27 cellular contexts compared by ENCODE assay signal in genomic region chr9:81636280-81636653, GRCh38. TPM values are rescaled to one million over a fixed set of nuclear protein-coding genes. Genes with fewer than 3 reads are reported as not detected.
DNase-seq lines count a peak whose midpoint lies in the region; ATAC-seq lines count a peak whose summit lies in the region.
"Had no signal": no experiment of that assay in that cellular context is flagged by ENCODE, and none has a peak within 500 bp of the region (broad histone marks: within the 10 kb centered on the region; RNA-seq: fewer than 3 reads in every experiment).

No MANE protein-coding gene starts in this region.

- H2BK15ac ChIP-seq in mesenchymal stem cell (ENCODE audit: low read depth, poor library complexity, severe bottlenecking) = no peak overlapping the region

- peak overlapping the region; percentile 86 for H3K27ac ChIP-seq in GM23248
- H3K27ac ChIP-seq in SJSA1 = peak overlapping the region; percentile 55
- H3K27ac ChIP-seq in mesenchymal stem cell (ENCODE audit: low read length, poor library complexity, severe bottlenecking) = no peak overlapping the region
- H3K27ac ChIP-seq: C4-2B, cardiac muscle cell, sigmoid colon, thyroid gland had no signal

- H2AFZ ChIP-seq in GM23248 (no peak overlapping the region), mesenchymal stem cell (ENCODE audit: low read depth, low read length) (no peak overlapping the region)

- H2BK120ac ChIP-seq in mesenchymal stem cell (ENCODE audit: low read depth, low read length) = no peak overlapping the region

- peak overlapping the region; percentile 71 for H3K4me2 ChIP-seq in GM23248 (ENCODE audit: unreplicated experiment)
- no peak overlapping the region for H3K4me2 ChIP-seq in mesenchymal stem cell (ENCODE audit: low read length, poor library complexity, severe bottlenecking)

- H3K9me2 ChIP-seq in GM23248 (ENCODE audit: insufficient read depth) = no peaks in the 10 kb centered on the region

- H2BK12ac ChIP-seq in mesenchymal stem cell (ENCODE audit: low read length in 2 of 2) = no peak overlapping the region

- WGBS in GM23248 (ENCODE audit: low coverage in 1 of 2, low lambda C conversion rate in 2 of 2, missing lambda C conversion rate in 2 of 2), 2 experiments = 27 to 28% methylated on average over 3 of the region's 3 CpGs
- WGBS in mesenchymal stem cell = 63% methylated on average over 1 of the region's 3 CpGs

- H2BK5ac ChIP-seq in mesenchymal stem cell (ENCODE audit: low read depth, low read length, poor library complexity, severe bottlenecking) = no peak overlapping the region

- peaks cover 37% of the 10 kb centered on the region for H3K4me1 ChIP-seq in GM23248 (ENCODE audit: insufficient read depth)
- peaks cover 43% of the 10 kb centered on the region for H3K4me1 ChIP-seq in SJSA1 (replicated peaks)
- peaks cover 6% of the 10 kb centered on the region for H3K4me1 ChIP-seq in mesenchymal stem cell (ENCODE audit: control insufficient read depth, insufficient read depth, low read depth, low read length)

- H3K4me3 ChIP-seq in GM23248 = no peak overlapping the region
- no peak overlapping the region for H3K4me3 ChIP-seq in SJSA1
- peak overlapping the region in 1 of 2 experiments; percentile 29 for H3K4me3 ChIP-seq in mesenchymal stem cell (ENCODE audit: insufficient read depth in 1 of 2, low read depth in 1 of 2, low read length in 2 of 2)
- H3K4me3 ChIP-seq: cardiac muscle cell, sigmoid colon, thyroid gland had no signal

- H2AK5ac ChIP-seq in mesenchymal stem cell (ENCODE audit: low read length, severe bottlenecking) = no peak overlapping the region

- ATAC-seq in HG03460 (IDR thresholded peaks at IDR 0.05; ENCODE audit: unreplicated experiment) = no peak
- ATAC-seq: left lobe of liver; naive thymus-derived CD4-positive, alpha-beta T cell had no signal

- H3K27me3 ChIP-seq in GM23248 (replicated peaks; ENCODE audit: insufficient read depth) = no peaks in the 10 kb centered on the region
- H3K27me3 ChIP-seq in SJSA1 (replicated peaks) = no peaks in the 10 kb centered on the region
- H3K27me3 ChIP-seq in mesenchymal stem cell (ENCODE audit: control insufficient read depth in 1 of 2, insufficient read depth in 1 of 2, low read length in 2 of 2) = no peaks in the 10 kb centered on the region
- H3K27me3 ChIP-seq: sigmoid colon, thyroid gland had no signal

- H3K4ac ChIP-seq in mesenchymal stem cell (ENCODE audit: low read depth in 1 of 2, low read length in 2 of 2) = no peak overlapping the region

- H3K36me3 ChIP-seq in GM23248 (ENCODE audit: low read depth) = no peaks in the 10 kb centered on the region
- peaks cover 11% of the 10 kb centered on the region; the same call in 1 of the 2 replicates for H3K36me3 ChIP-seq in SJSA1
- H3K36me3 ChIP-seq in mesenchymal stem cell (ENCODE audit: control insufficient read depth in 1 of 2, insufficient read depth in 2 of 2, low read depth in 1 of 2, low read length in 2 of 2) = peaks cover 11 to 23% of the 10 kb centered on the region in 2 experiments
- H3K36me3 ChIP-seq: cardiac muscle cell, thyroid gland had no signal

- no peak overlapping the region for H3K14ac ChIP-seq in mesenchymal stem cell (ENCODE audit: low read length in 2 of 2)

- no peak overlapping the region for H3K18ac ChIP-seq in mesenchymal stem cell (ENCODE audit: low read depth in 1 of 2, low read length in 2 of 2)

- H3F3A ChIP-seq in GM23248 (ENCODE audit: insufficient read depth) = peaks cover 25% of the 10 kb centered on the region

- no peaks in the 10 kb centered on the region for H4K20me1 ChIP-seq in GM23248 (ENCODE audit: insufficient read depth)

- H3K79me2 ChIP-seq in GM23248 (ENCODE audit: insufficient read depth) = no peaks in the 10 kb centered on the region

- peaks cover 13% of the 10 kb centered on the region for H3K79me1 ChIP-seq in mesenchymal stem cell (replicated peaks; ENCODE audit: low read length, poor library complexity, severe bottlenecking)

- H3K23ac ChIP-seq in mesenchymal stem cell (ENCODE audit: low read length in 2 of 2) = no peak overlapping the region

- peak; percentile 12 for DNase-seq in AG20443 (ENCODE audit: low spot score)
- no peak for DNase-seq in GM23248
- DNase-seq in SJSA1 (ENCODE audit: low read depth in 1 of 2, low spot score in 2 of 2) = no peak
- DNase-seq in mesenchymal stem cell = no peak
- DNase-seq in NCI-H1436 treated with DMSO at 0.1 percent for 48 hours (lab: John Stamatoyannopoulos, UW) = no peak
- no peak for DNase-seq in stimulated activated CD4-positive, alpha-beta T cell treated with anti-CD3 and anti-CD28 coated beads, Interleukin-1b, Interleukin-23, amount 100 ng/mL, for 48 hours
- DNase-seq: activated B cell treated with CpG ODN at 0.5 μM for 24 hours; activated CD4-positive, alpha-beta T cell treated with anti-CD3 and anti-CD28 coated beads, Interleukin-2, amount 50 U/mL, for 1 hour; activated effector memory CD4-positive, alpha-beta T cell treated with anti-CD3 and anti-CD28 coated beads, Interleukin-2, amount 50 U/mL, for 16 hours; activated naive CD8-positive, alpha-beta T cell treated with anti-CD3 and anti-CD28 coated beads, Interleukin-2, amount 10 ng/mL, durations not matched to agents 7 days and 5 days; activated T-cell treated with anti-CD3 and anti-CD28 coated beads, Interleukin-2, amount 50 U/mL, for 1 hour; aorta; Calu3; effector memory CD4-positive, alpha-beta T cell; KG1; naive thymus-derived CD4-positive, alpha-beta T cell; NCI-H1105; NCI-H2029; NCI-H2227 treated with DMSO at 0.1 percent for 48 hours; sigmoid colon; stimulated activated CD4-positive, alpha-beta T cell treated with anti-CD3 and anti-CD28 coated beads, Interleukin-12 subunit alpha, Interleukin-12 subunit beta, amount 100 ng/mL, for 4 hours; stimulated activated CD4-positive, alpha-beta T cell treated with anti-CD3 and anti-CD28 coated beads, Interleukin-4, amount 100 ng/mL, for 24 hours; thyroid gland had no signal

- no peak overlapping the region for H4K8ac ChIP-seq in mesenchymal stem cell (ENCODE audit: low read length)

- H3K9me3 ChIP-seq in GM23248 (ENCODE audit: low read depth) = no peaks in the 10 kb centered on the region
- no peaks in the 10 kb centered on the region for H3K9me3 ChIP-seq in SJSA1 (replicated peaks)
- no peaks in the 10 kb centered on the region for H3K9me3 ChIP-seq in mesenchymal stem cell (ENCODE audit: control insufficient read depth, low read length)
- H3K9me3 ChIP-seq: sigmoid colon, thyroid gland had no signal

- in situ Hi-C loops in GM23248 (cut with MboI) = no loop called here

- H3K9ac ChIP-seq in GM23248 (no peak overlapping the region), mesenchymal stem cell (ENCODE audit: low read length) (peak overlapping the region; percentile 52)

- H4K91ac ChIP-seq in mesenchymal stem cell (ENCODE audit: low read length) = no peak overlapping the region

RNA-seq across cellular contexts. Expression of gene TLE1, which starts 53.1 kb away (rescaled TPM):
- 14.4 and 16.7 TPM in 2 replicates for total RNA-seq in GM23248 (2014; rRNA removed; shearing (Covaris generic))
- polyA plus RNA-seq in GM23248 (2016; fragmentation: Nextera tagmentation; extraction: Ambion mirVana) = 6.4 TPM in 2 replicates
- 11.3 and 22.0 TPM in 2 replicates for total RNA-seq in SJSA1 (2014; rRNA removed; shearing (Covaris generic))
- 39.2 TPM for polyA plus RNA-seq in mesenchymal stem cell (2013, experiment 1 of 2)
- polyA plus RNA-seq in mesenchymal stem cell (2013, experiment 2 of 2) = 42.8 TPM
